In genomic region chr7:111485981-111486380, GRCh38 we compare ENCODE assay signal across 20 cellular contexts.
DNase-seq lines count a peak whose midpoint lies in the region; ATAC-seq and TF ChIP-seq lines count a peak whose summit lies in the region.
"Had no signal": no experiment of that assay in that cellular context is flagged by ENCODE, and none has a peak within 500 bp of the region (broad histone marks: within the 10 kb centered on the region; RNA-seq: fewer than 3 reads in every experiment).

No MANE protein-coding gene starts in this region.

- no peaks in the 10 kb centered on the region for H3K36me3 ChIP-seq in IMR-90 (ENCODE audit: control insufficient read depth, insufficient read depth, low read length)
- H3K36me3 ChIP-seq in brain microvascular endothelial cell (replicated peaks), result no peaks in the 10 kb centered on the region
- H3K36me3 ChIP-seq in Karpas-422 (ENCODE audit: insufficient read depth, low read length), result no peaks in the 10 kb centered on the region
- H3K36me3 ChIP-seq: SJCRH30, tibial nerve had no signal

- no peak overlapping the region for H4K91ac ChIP-seq in IMR-90 (ENCODE audit: insufficient read depth, low read depth, low read length)

- TF ChIP-seq POLR2A in IMR-90 (IDR thresholded peaks at IDR 0.05; ENCODE audit: low read depth, low read length), result no peak

- H3K4me2 ChIP-seq in IMR-90 (ENCODE audit: low read depth, low read length), result no peak overlapping the region
- no peak overlapping the region for H3K4me2 ChIP-seq in Karpas-422 (ENCODE audit: low read depth, low read length, poor library complexity, severe bottlenecking)
- H3K4me2 ChIP-seq: BLaER1 treated with 17β-estradiol and CSF1 and Interleukin-3, amounts not matched to agents 10 nM and 100 nM had no signal

- H3K9me2 ChIP-seq in Karpas-422 (replicated peaks; ENCODE audit: insufficient read depth, low read length), result no peaks in the 10 kb centered on the region

- H3K9ac ChIP-seq in IMR-90 (ENCODE audit: low read depth, low read length), result no peak overlapping the region
- H3K9ac ChIP-seq in Karpas-422 (ENCODE audit: low read length), result no peak overlapping the region
- H3K9ac ChIP-seq: BLaER1 treated with 17β-estradiol and CSF1 and Interleukin-3, amounts not matched to agents 10 nM and 100 nM; GM23248 had no signal

- no peak overlapping the region for H2BK5ac ChIP-seq in IMR-90 (ENCODE audit: low read depth, low read length, poor library complexity, severe bottlenecking)

- DNase-seq in IMR-90 (no peak), NCI-H524 (lab: John Stamatoyannopoulos, UW) (peak; percentile 57 to 85), brain microvascular endothelial cell (no peak), renal cortical epithelial cell (ENCODE audit: low read depth) (peak; percentile 75), Karpas-422 (no peak)
- no peak for DNase-seq in activated T-cell treated with anti-CD3 and anti-CD28 coated beads, Interleukin-2, amount 50 U/mL, for 1 hour
- DNase-seq: activated effector memory CD4-positive, alpha-beta T cell treated with anti-CD3 and anti-CD28 coated beads, Interleukin-2, amount 50 U/mL, for 16 hours; activated naive CD8-positive, alpha-beta T cell treated with anti-CD3 and anti-CD28 coated beads for 36 hours; aorta; cortex of kidney; endodermal cell; islet precursor cell; stimulated activated CD4-positive, alpha-beta T cell treated with anti-CD3 and anti-CD28 coated beads, Interleukin-12 subunit alpha, Interleukin-12 subunit beta, amount 100 ng/mL, for 4 hours; stimulated activated CD4-positive, alpha-beta T cell treated with anti-CD3 and anti-CD28 coated beads, Interleukin-4, amount 100 ng/mL, for 1 hour; T-cell had no signal

- no TSS peak for BruUV-seq in IMR-90 (replicated peaks; lab: Mats Ljungman, UMichigan)

- POLR2A ChIA-PET in IMR-90 (lab: Charles Lee; ENCODE audit: unreplicated experiment), result no interaction called here

- H2AK5ac ChIP-seq in IMR-90 (ENCODE audit: low read depth, low read length), result no peak overlapping the region

- no peak overlapping the region for H3K18ac ChIP-seq in IMR-90 (ENCODE audit: low read depth, low read length)

- TF ChIP-seq RAD21 in IMR-90 (IDR thresholded peaks at IDR 0.05; ENCODE audit: low read length), result no peak

- in situ Hi-C loops in IMR-90 (cut with MboI; ENCODE audit: low sequenced_read_pairs) (loop anchor here (5.0 to 10.0 kb wide), 2 partner anchors 151 to 394 kb away; partner anchors contain the start of gene LRRN3), brain microvascular endothelial cell (cut with HindIII; ENCODE audit: low pct_ligation_motif_present, low sequenced_read_pairs) (no loop called here)

- H2AFZ ChIP-seq in IMR-90 (replicated peaks; ENCODE audit: low read length, poor library complexity), result no peak overlapping the region
- no peak overlapping the region for H2AFZ ChIP-seq in Karpas-422 (ENCODE audit: low read length)
- H2AFZ ChIP-seq: GM23248 had no signal

- no peak overlapping the region for H2BK120ac ChIP-seq in IMR-90 (ENCODE audit: low read depth, low read length)

- no peak overlapping the region for H3K14ac ChIP-seq in IMR-90 (replicated peaks; ENCODE audit: low read depth, low read length)

- no peaks in the 10 kb centered on the region for H3K4me1 ChIP-seq in IMR-90 (ENCODE audit: control insufficient read depth, insufficient read depth, low read length)
- no peaks in the 10 kb centered on the region for H3K4me1 ChIP-seq in Karpas-422 (ENCODE audit: low read length)
- H3K4me1 ChIP-seq: BLaER1 treated with 17β-estradiol and CSF1 and Interleukin-3, amounts not matched to agents 10 nM and 100 nM had no signal

- no peak overlapping the region for H3K4me3 ChIP-seq in IMR-90 (ENCODE audit: insufficient read depth, low read depth, low read length)
- H3K4me3 ChIP-seq in brain microvascular endothelial cell (ENCODE audit: low read depth, low read length), result no peak overlapping the region
- H3K4me3 ChIP-seq in Karpas-422 (ENCODE audit: low read length), result no peak overlapping the region
- H3K4me3 ChIP-seq: BLaER1 treated with 17β-estradiol and CSF1 and Interleukin-3, amounts not matched to agents 10 nM and 100 nM; GM23248; SJCRH30; tibial nerve had no signal

- ATAC-seq in IMR-90 (ENCODE audit: low read depth) (peak; percentile 17; the same call in 1 of the 2 replicates), GM19455 (IDR thresholded peaks at IDR 0.05; ENCODE audit: unreplicated experiment) (no peak)
- ATAC-seq: T-cell had no signal

- H3K9me3 ChIP-seq in IMR-90 (ENCODE audit: control insufficient read depth, insufficient read depth, low read length), result no peaks in the 10 kb centered on the region
- no peaks in the 10 kb centered on the region for H3K9me3 ChIP-seq in Karpas-422 (ENCODE audit: low read length)
- H3K9me3 ChIP-seq: BLaER1 treated with 17β-estradiol and CSF1 and Interleukin-3, amounts not matched to agents 10 nM and 100 nM; SJCRH30; tibial nerve had no signal

- no peak overlapping the region for H4K8ac ChIP-seq in IMR-90 (ENCODE audit: low read depth in 2 of 2, low read length in 2 of 2)

- dilution Hi-C loops in IMR-90 (cut with HindIII; ENCODE audit: low sequenced_read_pairs, unreplicated experiment), result no loop called here

- no peak overlapping the region for H2BK15ac ChIP-seq in IMR-90 (ENCODE audit: low read depth, low read length)

- H3K27me3 ChIP-seq in IMR-90 (ENCODE audit: control insufficient read depth, insufficient read depth, low read length) (no peaks in the 10 kb centered on the region), brain microvascular endothelial cell (replicated peaks) (no peaks in the 10 kb centered on the region), Karpas-422 (ENCODE audit: low read length) (no peaks in the 10 kb centered on the region)
- H3K27me3 ChIP-seq: BLaER1 treated with 17β-estradiol and CSF1 and Interleukin-3, amounts not matched to agents 10 nM and 100 nM; SJCRH30; tibial nerve had no signal

- no peak overlapping the region for H4K5ac ChIP-seq in IMR-90 (ENCODE audit: low read depth, low read length)

- intact Hi-C loops in IMR-90 (cut with micrococcal nuclease), result loop anchor here (1.0 to 5.0 kb wide), 6 partner anchors 157 to 1644 kb away; no protein-coding TSS in a partner anchor

- no peak for TF ChIP-seq CTCF in IMR-90 (conservative IDR thresholded peaks at IDR 0.05; ENCODE audit: low read depth, low read length)
- no peak for TF ChIP-seq CTCF in brain microvascular endothelial cell (IDR thresholded peaks at IDR 0.05; ENCODE audit: low read depth, low read length, missing control alignments)

- no peak overlapping the region for H3K23ac ChIP-seq in IMR-90 (ENCODE audit: low read depth, low read length)

- WGBS in IMR-90 (ENCODE audit: extremely low coverage in 2 of 2, insufficient read length in 1 of 2), 2 experiments, result no CpG with 5 or more reads among the region's 2 CpGs

- H2BK20ac ChIP-seq in IMR-90 (ENCODE audit: low read depth, low read length), result no peak overlapping the region

- CTCF ChIA-PET in IMR-90 (lab: Yijun Ruan, JAX), result interaction anchor here (0.6 kb wide), 1 partner anchor 392 kb away, joined by 4 read pairs; no protein-coding TSS in a partner anchor

- no peaks in the 10 kb centered on the region for H4K20me1 ChIP-seq in IMR-90 (ENCODE audit: insufficient read depth, low read length)
- no peaks in the 10 kb centered on the region for H4K20me1 ChIP-seq in Karpas-422 (ENCODE audit: insufficient read depth, low read depth, low read length)
- H4K20me1 ChIP-seq: BLaER1 treated with 17β-estradiol and CSF1 and Interleukin-3, amounts not matched to agents 10 nM and 100 nM had no signal

- H3K9me1 ChIP-seq in IMR-90 (ENCODE audit: insufficient read depth, low read length), result no peaks in the 10 kb centered on the region

- H3K56ac ChIP-seq in IMR-90 (ENCODE audit: extremely low read depth, insufficient read depth, low read length), result no peak overlapping the region

- no peak overlapping the region for H2AK9ac ChIP-seq in IMR-90 (replicated peaks; ENCODE audit: low read depth, low read length, poor library complexity)

- H3K79me1 ChIP-seq in IMR-90 (ENCODE audit: low read depth in 1 of 2, low read length in 2 of 2), result no peaks in the 10 kb centered on the region

- no peaks in the 10 kb centered on the region for H3K79me2 ChIP-seq in Karpas-422 (ENCODE audit: low read length)

- no peak overlapping the region for H3K27ac ChIP-seq in IMR-90 (ENCODE audit: insufficient read depth, low read length)
- H3K27ac ChIP-seq in brain microvascular endothelial cell, result peak overlapping the region; percentile 21
- no peak overlapping the region for H3K27ac ChIP-seq in Karpas-422 (ENCODE audit: low read length)
- H3K27ac ChIP-seq: BLaER1 treated with 17β-estradiol and CSF1 and Interleukin-3, amounts not matched to agents 10 nM and 100 nM; GM23248; SJCRH30; tibial nerve had no signal

- H3K4ac ChIP-seq in IMR-90 (ENCODE audit: low read depth, low read length), result no peak overlapping the region

TF ChIP-seq in IMR-90, 13 proteins besides CTCF, POLR2A, EP300 and RAD21 (continues in another document):
- TF ChIP-seq RCOR1 (IDR thresholded peaks at IDR 0.05; ENCODE audit: insufficient replicate concordance, low read length) (no peak), MXI1 (IDR thresholded peaks at IDR 0.05; ENCODE audit: borderline replicate concordance, low read depth, low read length) (no peak), NFE2L2 (IDR thresholded peaks at IDR 0.05; ENCODE audit: low read depth, low read length) (no peak), CHD1 (IDR thresholded peaks at IDR 0.05; ENCODE audit: low read depth, low read length) (no peak), RFX5 (IDR thresholded peaks at IDR 0.05; ENCODE audit: low read depth, low read length) (no peak), CEBPB (IDR thresholded peaks at IDR 0.05; ENCODE audit: low read depth, low read length) (no peak), FOS (IDR thresholded peaks at IDR 0.05; ENCODE audit: low read depth, low read length) (no peak), MAZ (IDR thresholded peaks at IDR 0.05; ENCODE audit: borderline replicate concordance, low read depth, low read length) (no peak)
- TF ChIP-seq, protein P1, sequence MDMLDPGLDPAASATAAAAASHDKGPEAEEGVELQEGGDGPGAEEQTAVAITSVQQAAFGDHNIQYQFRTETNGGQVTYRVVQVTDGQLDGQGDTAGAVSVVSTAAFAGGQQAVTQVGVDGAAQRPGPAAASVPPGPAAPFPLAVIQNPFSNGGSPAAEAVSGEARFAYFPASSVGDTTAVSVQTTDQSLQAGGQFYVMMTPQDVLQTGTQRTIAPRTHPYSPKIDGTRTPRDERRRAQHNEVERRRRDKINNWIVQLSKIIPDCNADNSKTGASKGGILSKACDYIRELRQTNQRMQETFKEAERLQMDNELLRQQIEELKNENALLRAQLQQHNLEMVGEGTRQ (IDR thresholded peaks at IDR 0.05; ENCODE audit: low read depth, low read length), result no peak

Comparison
In these comparisons a context has a peak if more than half of its experiments do, and no peak if none do; other contexts are left out.
1. DNase-seq: peak in NCI-H524 (2 of 2) and renal cortical epithelial cell (single experiment); none in IMR-90 (single experiment), brain microvascular endothelial cell (single experiment), Karpas-422 (single experiment) and activated T-cell treated with anti-CD3 and anti-CD28 coated beads, Interleukin-2, amount 50 U/mL, for 1 hour (single experiment).